ENCODE assay signal across 1 cellular context in genomic region chrX:53714580-53715335, GRCh38.
TF ChIP-seq lines count a peak whose summit lies in the region.

No MANE protein-coding gene starts in this region.

TF ChIP-seq in HepG2, 621 proteins besides CTCF, POLR2A, EP300 and RAD21:
- no peak for TF ChIP-seq STAG1 (CRISPR knock-in tag; IDR thresholded peaks at IDR 0.05)
